11 cellular contexts compared by ENCODE assay signal in genomic region chr14:99757331-99758070, GRCh38. TPM values are rescaled to one million over a fixed set of nuclear protein-coding genes. Genes with fewer than 3 reads are reported as not detected.
DNase-seq lines count a peak whose midpoint lies in the region; ATAC-seq and TF ChIP-seq lines count a peak whose summit lies in the region.
"Had no signal": no experiment of that assay in that cellular context is flagged by ENCODE, and none has a peak within 500 bp of the region (broad histone marks: within the 10 kb centered on the region; RNA-seq: fewer than 3 reads in every experiment).

No MANE protein-coding gene starts in this region.

- H2AFZ ChIP-seq in OCI-LY3 (ENCODE audit: low read depth, low read length), result no peak overlapping the region

- H4K20me1 ChIP-seq in OCI-LY3 (ENCODE audit: insufficient read depth, low read length), result no peaks in the 10 kb centered on the region

- no peaks in the 10 kb centered on the region for H3K79me2 ChIP-seq in OCI-LY3 (ENCODE audit: low read length)

- H3K27me3 ChIP-seq in OCI-LY3 (ENCODE audit: low read depth, low read length) (no peaks in the 10 kb centered on the region), esophagus muscularis mucosa (no peaks in the 10 kb centered on the region)

- H3K36me3 ChIP-seq in OCI-LY3 (replicated peaks; ENCODE audit: low read depth, low read length) (no peaks in the 10 kb centered on the region), esophagus muscularis mucosa (no peaks in the 10 kb centered on the region)

- peak overlapping the region; percentile 48 for H3K27ac ChIP-seq in OCI-LY3 (ENCODE audit: low read length)
- peak overlapping the region in 3 of 4 donors; percentile 49 to 87 (median 82) for H3K27ac ChIP-seq in esophagus muscularis mucosa (replicated peaks in 1 of 4)
- no peak overlapping the region for H3K27ac ChIP-seq in coronary artery
- H3K27ac ChIP-seq: KMS-11 had no signal

- H3K4me2 ChIP-seq in OCI-LY3 (ENCODE audit: low read length), result peak overlapping the region; percentile 69
- H3K4me2 ChIP-seq: KMS-11 had no signal

- no peaks in the 10 kb centered on the region for H3K9me3 ChIP-seq in OCI-LY3 (ENCODE audit: insufficient read depth, low read length)
- no peaks in the 10 kb centered on the region for H3K9me3 ChIP-seq in esophagus muscularis mucosa

- H3K4me1 ChIP-seq in OCI-LY3 (ENCODE audit: low read length) (peaks cover 63% of the 10 kb centered on the region), esophagus muscularis mucosa (peaks cover 53 to 99% (median 79%) of the 10 kb centered on the region in 4 donors)

- 0 out of 2 replicates have a peak overlapping the region, but pooled peaks have one; percentile 20 for H3K9ac ChIP-seq in OCI-LY3 (ENCODE audit: low read length)
- H3K9ac ChIP-seq: KMS-11 had no signal

- ATAC-seq in sciatic nerve (no peak), HG02884 (IDR thresholded peaks at IDR 0.05; ENCODE audit: unreplicated experiment) (no peak), HG02798 (IDR thresholded peaks at IDR 0.05; ENCODE audit: poor library complexity, unreplicated experiment) (no peak)
- ATAC-seq: Right ventricle myocardium inferior had no signal

- DNase-seq in DMS 273 treated with DMSO at 0.1 percent for 48 hours (lab: John Stamatoyannopoulos, UW), result peak; percentile 90
- no peak for DNase-seq in esophagus muscularis mucosa (ENCODE audit: extremely low spot score)
- DNase-seq in sciatic nerve (ENCODE audit: low spot score), result peak; percentile 21
- DNase-seq in coronary artery (ENCODE audit: low spot score), result no peak
- DNase-seq in activated T-cell treated with anti-CD3 and anti-CD28 coated beads, Interleukin-2, amount 50 U/mL, for 48 hours, result no peak
- DNase-seq: activated T-cell treated with anti-CD3 and anti-CD28 coated beads, Interleukin-2, amount 50 U/mL, for 24 hours had no signal

- no peak for TF ChIP-seq EP300 in esophagus muscularis mucosa (IDR thresholded peaks at IDR 0.05)

- TF ChIP-seq POLR2A in esophagus muscularis mucosa (IDR thresholded peaks at IDR 0.05; ENCODE audit: low read depth), result no peak

- peak; percentile 7; the same call in 1 of the 2 replicates for TF ChIP-seq CTCF in OCI-LY3 (IDR thresholded peaks at IDR 0.05; ENCODE audit: low read depth, low read length)
- TF ChIP-seq CTCF in esophagus muscularis mucosa (IDR thresholded peaks at IDR 0.05), result no peak
- TF ChIP-seq CTCF in coronary artery (IDR thresholded peaks at IDR 0.05), result no peak

- 76% methylated on average over 12 of the region's 12 CpGs for WGBS in esophagus muscularis mucosa

- intact Hi-C loops in esophagus muscularis mucosa (cut with DNase I) (no loop called here), sciatic nerve (cut with DNase I) (no loop called here)

- H3K4me3 ChIP-seq in OCI-LY3 (ENCODE audit: low read length) (no peak overlapping the region), esophagus muscularis mucosa (no peak overlapping the region), coronary artery (no peak overlapping the region)

RNA-seq across cellular contexts. Expression of gene EML1, which starts 35.7 kb away (rescaled TPM):
- total RNA-seq in esophagus muscularis mucosa, result 100 to 1,000 TPM in 3 of 4 donors, 10 to 100 TPM in 1; 92.3 to 131 (median 119) TPM
- total RNA-seq in sciatic nerve, result 59.0 TPM

Comparison
In these comparisons a context has a peak if more than half of its experiments do, and no peak if none do; other contexts are left out.
1. DNase-seq: peak in DMS 273 treated with DMSO at 0.1 percent for 48 hours (single experiment) and sciatic nerve (single experiment); none in esophagus muscularis mucosa (single experiment), coronary artery (single experiment) and activated T-cell treated with anti-CD3 and anti-CD28 coated beads, Interleukin-2, amount 50 U/mL, for 48 hours (0 of 2).
2. H3K27ac ChIP-seq: peak in OCI-LY3 (single experiment) and esophagus muscularis mucosa (3 of 4); none in coronary artery (0 of 2).